Comparison of ENCODE assay signal across 1 cellular context in genomic region chr2:28721601-28722191, GRCh38.
TF ChIP-seq lines count a peak whose summit lies in the region.

No MANE protein-coding gene starts in this region.

TF ChIP-seq in HepG2, 621 proteins besides CTCF, POLR2A, EP300 and RAD21 (continued from another document):
- TF ChIP-seq ZFP91 (CRISPR knock-in tag; IDR thresholded peaks at IDR 0.05; ENCODE audit: borderline replicate concordance) (no peak), KDM1A (CRISPR knock-in tag; IDR thresholded peaks at IDR 0.05) (peak; percentile 27; the same call in 1 of the 2 replicates), ZMYM3 (CRISPR knock-in tag; IDR thresholded peaks at IDR 0.05) (0 out of 2 replicates have a peak, but pooled peaks have one; percentile 20), ZBTB44 (CRISPR knock-in tag; IDR thresholded peaks at IDR 0.05) (no peak), ZNF121 (CRISPR knock-in tag; IDR thresholded peaks at IDR 0.05) (peak; percentile 52; the same call in 1 of the 2 replicates)
